29 cellular contexts compared by ENCODE assay signal in the genomic region with DNA sequence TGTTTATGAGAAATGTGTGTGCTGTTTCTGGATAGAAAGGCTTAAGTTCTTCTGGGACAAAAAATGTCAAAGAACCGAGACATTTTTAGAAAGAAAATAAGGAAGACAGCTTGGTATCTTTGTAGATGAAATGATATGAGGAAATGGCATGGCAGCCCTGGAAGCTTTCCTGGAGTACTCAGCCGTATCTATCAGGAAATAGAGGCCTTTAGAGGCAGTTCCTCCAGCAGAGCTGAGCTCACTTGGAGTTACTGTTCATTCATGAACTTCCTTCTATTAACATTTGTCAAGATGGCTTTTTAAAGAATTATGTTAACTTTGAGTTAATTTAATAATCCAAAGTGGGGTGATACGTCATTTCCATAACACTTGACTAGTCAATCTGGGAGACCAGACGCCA. TPM values are rescaled to one million over a fixed set of nuclear protein-coding genes. Genes with fewer than 3 reads are reported as not detected.
DNase-seq lines count a peak whose midpoint lies in the region; ATAC-seq and TF ChIP-seq lines count a peak whose summit lies in the region.
"Had no signal": no experiment of that assay in that cellular context is flagged by ENCODE, and none has a peak within 500 bp of the region (broad histone marks: within the 10 kb centered on the region; RNA-seq: fewer than 3 reads in every experiment).

No MANE protein-coding gene starts in this region.

- H3K4me1 ChIP-seq in left lung (peaks cover 22 to 34% of the 10 kb centered on the region in 2 donors), upper lobe of right lung (peaks cover 34% of the 10 kb centered on the region)

- no peaks in the 10 kb centered on the region for H3K36me3 ChIP-seq in left lung
- no peaks in the 10 kb centered on the region for H3K36me3 ChIP-seq in upper lobe of right lung

- H3K36me3 Mint-ChIP-seq in activated T-cell treated with anti-CD3 and anti-CD28 coated beads, Interleukin-2, amount 50 U/mL, for 72 hours (ENCODE audit: insufficient read depth in 2 of 2): no peaks in the 10 kb centered on the region
- H3K36me3 Mint-ChIP-seq: IgD-negative memory B cell; natural killer cell treated with Interleukin-12 subunit alpha and Interleukin-12 subunit beta and Interleukin-15 and Interleukin-18, amount 100 ng/mL, for 72 hours had no signal

- peak overlapping the region; percentile 8 for H3K27ac ChIP-seq in angular gyrus (ENCODE audit: low read depth, low read length)
- H3K27ac ChIP-seq in left lung: peak overlapping the region; percentile 24 to 30
- peak overlapping the region; percentile 15 for H3K27ac ChIP-seq in upper lobe of right lung
- H3K27ac ChIP-seq: C4-2B, hepatocyte, SJSA1 had no signal

- H3K9me3 Mint-ChIP-seq in activated T-cell treated with anti-CD3 and anti-CD28 coated beads, Interleukin-2, amount 50 U/mL, for 72 hours: no peaks in the 10 kb centered on the region
- H3K9me3 Mint-ChIP-seq: natural killer cell treated with Interleukin-12 subunit alpha and Interleukin-12 subunit beta and Interleukin-15 and Interleukin-18, amount 100 ng/mL, for 72 hours had no signal

- no peak for ATAC-seq in left lung
- ATAC-seq in upper lobe of right lung: no peak
- no peak for ATAC-seq in activated T-cell treated with anti-CD3 and anti-CD28 coated beads, Interleukin-2, amount 50 U/mL, for 72 hours (replicated peaks in 1 of 2)
- ATAC-seq: activated CD4-positive, CD25-positive, alpha-beta regulatory T cell treated with anti-CD3 and anti-CD28 coated beads, Interleukin-2, amount 50 U/mL, for 24 hours; activated naive CD8-positive, alpha-beta T cell treated with anti-CD3 and anti-CD28 coated beads, Interleukin-2, amount 50 U/mL, for 24 hours; natural killer cell treated with Interleukin-12 subunit alpha and Interleukin-12 subunit beta and Interleukin-15 and Interleukin-18, amount 100 ng/mL, for 72 hours had no signal

- H3K9me3 ChIP-seq in left lung (no peaks in the 10 kb centered on the region), upper lobe of right lung (no peaks in the 10 kb centered on the region)
- H3K9me3 ChIP-seq: SJSA1, thoracic aorta had no signal

- H3K4me3 ChIP-seq in left lung (no peak overlapping the region), upper lobe of right lung (no peak overlapping the region)
- H3K4me3 ChIP-seq: hepatocyte, SJSA1, skin epidermis, thoracic aorta had no signal

- H3K27ac Mint-ChIP-seq in activated T-cell treated with anti-CD3 and anti-CD28 coated beads, Interleukin-2, amount 50 U/mL, for 72 hours: no peak overlapping the region
- H3K27ac Mint-ChIP-seq: activated naive CD8-positive, alpha-beta T cell treated with anti-CD3 and anti-CD28 coated beads, Interleukin-2, amount 50 U/mL, for 24 hours; HFFc6; IgD-negative memory B cell; natural killer cell treated with Interleukin-12 subunit alpha and Interleukin-12 subunit beta and Interleukin-15 and Interleukin-18, amount 100 ng/mL, for 72 hours had no signal

- H3K27me3 Mint-ChIP-seq in activated T-cell treated with anti-CD3 and anti-CD28 coated beads, Interleukin-2, amount 50 U/mL, for 72 hours (ENCODE audit: low read depth): no peaks in the 10 kb centered on the region
- H3K27me3 Mint-ChIP-seq: activated naive CD8-positive, alpha-beta T cell treated with anti-CD3 and anti-CD28 coated beads, Interleukin-2, amount 50 U/mL, for 24 hours; natural killer cell treated with Interleukin-12 subunit alpha and Interleukin-12 subunit beta and Interleukin-15 and Interleukin-18, amount 100 ng/mL, for 72 hours had no signal

- DNase-seq in KBM-7: peak; percentile 36
- DNase-seq in left lung: no peak
- DNase-seq in upper lobe of right lung: no peak
- no peak for DNase-seq in activated T-cell treated with anti-CD3 and anti-CD28 coated beads, Interleukin-2, amount 50 U/mL, for 72 hours
- DNase-seq in EL: no peak
- DNase-seq in activated T-cell treated with anti-CD3 and anti-CD28 coated beads, Interleukin-2, amount 50 U/mL, for 1 hour: no peak
- DNase-seq: activated CD4-positive, alpha-beta T cell treated with anti-CD3 and anti-CD28 coated beads, Interleukin-2, amount 50 U/mL, for 48 hours; activated naive CD4-positive, alpha-beta T cell; activated naive CD8-positive, alpha-beta T cell treated with anti-CD3 and anti-CD28 coated beads, Interleukin-2, amount 50 U/mL, for 24 hours; Calu3; caudate nucleus; GOT3; HFFc6; kidney glomerular epithelial cell; mammary epithelial cell; NCI-H1092; NCI-H187; NCI-H446 treated with DMSO at 0.1 percent for 48 hours; NCI-H82; stimulated activated naive CD4-positive, alpha-beta T cell treated with Interleukin-2 at 50 U/mL for 16 hours had no signal

- in situ Hi-C loops in KBM-7 (cut with MboI; ENCODE audit: low pct_unique_long_range_greater_than_20kb, low sequenced_read_pairs): no loop called here

- H3K4me1 Mint-ChIP-seq in activated T-cell treated with anti-CD3 and anti-CD28 coated beads, Interleukin-2, amount 50 U/mL, for 72 hours (ENCODE audit: low read depth): peaks cover 19% of the 10 kb centered on the region

- TF ChIP-seq CTCF in left lung (IDR thresholded peaks at IDR 0.05) (no peak), upper lobe of right lung (IDR thresholded peaks at IDR 0.05) (no peak)

- intact Hi-C loops in left lung (cut with DNase I): no loop called here
- intact Hi-C loops in upper lobe of right lung (cut with DNase I): no loop called here

- no peak overlapping the region for H3K4me3 Mint-ChIP-seq in activated T-cell treated with anti-CD3 and anti-CD28 coated beads, Interleukin-2, amount 50 U/mL, for 72 hours
- H3K4me3 Mint-ChIP-seq: activated naive CD8-positive, alpha-beta T cell treated with anti-CD3 and anti-CD28 coated beads, Interleukin-2, amount 50 U/mL, for 24 hours; HFFc6; IgD-negative memory B cell; natural killer cell treated with Interleukin-12 subunit alpha and Interleukin-12 subunit beta and Interleukin-15 and Interleukin-18, amount 100 ng/mL, for 72 hours had no signal

- H3K27me3 ChIP-seq in left lung (no peaks in the 10 kb centered on the region), upper lobe of right lung (no peaks in the 10 kb centered on the region)
- H3K27me3 ChIP-seq: hepatocyte, SJSA1 had no signal

RNA-seq across cellular contexts. Expression of a gene that starts 36.6 kb away (rescaled TPM):
- total RNA-seq in left lung (10 to 100 TPM; 29.0 to 36.9 TPM), upper lobe of right lung (8.9 TPM)
- total RNA-seq in activated T-cell treated with anti-CD3 and anti-CD28 coated beads, Interleukin-2, amount 50 U/mL, for 72 hours: 10 to 100 TPM; 12.5 to 16.1 TPM
